Comparison of ENCODE assay signal across 2 cellular contexts in the genomic region with DNA sequence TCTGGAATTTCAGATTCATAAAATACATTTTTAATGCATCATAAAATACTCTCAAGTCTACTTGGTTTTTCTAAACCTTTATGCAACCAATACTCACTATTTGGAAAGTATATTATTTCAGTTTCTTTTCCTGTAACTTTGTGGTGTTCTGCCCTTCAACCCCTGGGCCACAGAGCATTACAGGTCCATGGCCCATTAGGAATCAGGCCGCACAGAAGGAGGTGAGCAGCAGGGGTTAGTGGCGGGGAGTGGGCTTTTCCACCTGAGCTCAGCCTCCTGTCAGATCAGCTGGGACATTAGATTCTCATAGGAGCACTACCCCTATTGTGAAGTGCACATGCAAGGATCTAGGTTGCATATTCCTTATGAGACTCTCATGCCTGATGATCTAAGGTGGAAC.
TF ChIP-seq lines count a peak whose summit lies in the region.

No MANE protein-coding gene starts in this region.

TF ChIP-seq in GM23338, 12 proteins besides CTCF, POLR2A, EP300 and RAD21:
- TF ChIP-seq EZH2phosphoT487 (IDR thresholded peaks at IDR 0.05; ENCODE audit: unreplicated experiment) (no peak), STAT1 (IDR thresholded peaks at IDR 0.05; ENCODE audit: unreplicated experiment) (no peak), ZNF331 (CRISPR knock-in tag; IDR thresholded peaks at IDR 0.05; ENCODE audit: low read depth) (no peak), POLR2AphosphoS5 (IDR thresholded peaks at IDR 0.05; ENCODE audit: low read depth) (no peak), NANOG (IDR thresholded peaks at IDR 0.05; ENCODE audit: borderline replicate concordance) (no peak)
- TF ChIP-seq, protein P1, sequence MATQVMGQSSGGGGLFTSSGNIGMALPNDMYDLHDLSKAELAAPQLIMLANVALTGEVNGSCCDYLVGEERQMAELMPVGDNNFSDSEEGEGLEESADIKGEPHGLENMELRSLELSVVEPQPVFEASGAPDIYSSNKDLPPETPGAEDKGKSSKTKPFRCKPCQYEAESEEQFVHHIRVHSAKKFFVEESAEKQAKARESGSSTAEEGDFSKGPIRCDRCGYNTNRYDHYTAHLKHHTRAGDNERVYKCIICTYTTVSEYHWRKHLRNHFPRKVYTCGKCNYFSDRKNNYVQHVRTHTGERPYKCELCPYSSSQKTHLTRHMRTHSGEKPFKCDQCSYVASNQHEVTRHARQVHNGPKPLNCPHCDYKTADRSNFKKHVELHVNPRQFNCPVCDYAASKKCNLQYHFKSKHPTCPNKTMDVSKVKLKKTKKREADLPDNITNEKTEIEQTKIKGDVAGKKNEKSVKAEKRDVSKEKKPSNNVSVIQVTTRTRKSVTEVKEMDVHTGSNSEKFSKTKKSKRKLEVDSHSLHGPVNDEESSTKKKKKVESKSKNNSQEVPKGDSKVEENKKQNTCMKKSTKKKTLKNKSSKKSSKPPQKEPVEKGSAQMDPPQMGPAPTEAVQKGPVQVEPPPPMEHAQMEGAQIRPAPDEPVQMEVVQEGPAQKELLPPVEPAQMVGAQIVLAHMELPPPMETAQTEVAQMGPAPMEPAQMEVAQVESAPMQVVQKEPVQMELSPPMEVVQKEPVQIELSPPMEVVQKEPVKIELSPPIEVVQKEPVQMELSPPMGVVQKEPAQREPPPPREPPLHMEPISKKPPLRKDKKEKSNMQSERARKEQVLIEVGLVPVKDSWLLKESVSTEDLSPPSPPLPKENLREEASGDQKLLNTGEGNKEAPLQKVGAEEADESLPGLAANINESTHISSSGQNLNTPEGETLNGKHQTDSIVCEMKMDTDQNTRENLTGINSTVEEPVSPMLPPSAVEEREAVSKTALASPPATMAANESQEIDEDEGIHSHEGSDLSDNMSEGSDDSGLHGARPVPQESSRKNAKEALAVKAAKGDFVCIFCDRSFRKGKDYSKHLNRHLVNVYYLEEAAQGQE (IDR thresholded peaks at IDR 0.05; ENCODE audit: unreplicated experiment), result no peak
- TF ChIP-seq, protein P2, sequence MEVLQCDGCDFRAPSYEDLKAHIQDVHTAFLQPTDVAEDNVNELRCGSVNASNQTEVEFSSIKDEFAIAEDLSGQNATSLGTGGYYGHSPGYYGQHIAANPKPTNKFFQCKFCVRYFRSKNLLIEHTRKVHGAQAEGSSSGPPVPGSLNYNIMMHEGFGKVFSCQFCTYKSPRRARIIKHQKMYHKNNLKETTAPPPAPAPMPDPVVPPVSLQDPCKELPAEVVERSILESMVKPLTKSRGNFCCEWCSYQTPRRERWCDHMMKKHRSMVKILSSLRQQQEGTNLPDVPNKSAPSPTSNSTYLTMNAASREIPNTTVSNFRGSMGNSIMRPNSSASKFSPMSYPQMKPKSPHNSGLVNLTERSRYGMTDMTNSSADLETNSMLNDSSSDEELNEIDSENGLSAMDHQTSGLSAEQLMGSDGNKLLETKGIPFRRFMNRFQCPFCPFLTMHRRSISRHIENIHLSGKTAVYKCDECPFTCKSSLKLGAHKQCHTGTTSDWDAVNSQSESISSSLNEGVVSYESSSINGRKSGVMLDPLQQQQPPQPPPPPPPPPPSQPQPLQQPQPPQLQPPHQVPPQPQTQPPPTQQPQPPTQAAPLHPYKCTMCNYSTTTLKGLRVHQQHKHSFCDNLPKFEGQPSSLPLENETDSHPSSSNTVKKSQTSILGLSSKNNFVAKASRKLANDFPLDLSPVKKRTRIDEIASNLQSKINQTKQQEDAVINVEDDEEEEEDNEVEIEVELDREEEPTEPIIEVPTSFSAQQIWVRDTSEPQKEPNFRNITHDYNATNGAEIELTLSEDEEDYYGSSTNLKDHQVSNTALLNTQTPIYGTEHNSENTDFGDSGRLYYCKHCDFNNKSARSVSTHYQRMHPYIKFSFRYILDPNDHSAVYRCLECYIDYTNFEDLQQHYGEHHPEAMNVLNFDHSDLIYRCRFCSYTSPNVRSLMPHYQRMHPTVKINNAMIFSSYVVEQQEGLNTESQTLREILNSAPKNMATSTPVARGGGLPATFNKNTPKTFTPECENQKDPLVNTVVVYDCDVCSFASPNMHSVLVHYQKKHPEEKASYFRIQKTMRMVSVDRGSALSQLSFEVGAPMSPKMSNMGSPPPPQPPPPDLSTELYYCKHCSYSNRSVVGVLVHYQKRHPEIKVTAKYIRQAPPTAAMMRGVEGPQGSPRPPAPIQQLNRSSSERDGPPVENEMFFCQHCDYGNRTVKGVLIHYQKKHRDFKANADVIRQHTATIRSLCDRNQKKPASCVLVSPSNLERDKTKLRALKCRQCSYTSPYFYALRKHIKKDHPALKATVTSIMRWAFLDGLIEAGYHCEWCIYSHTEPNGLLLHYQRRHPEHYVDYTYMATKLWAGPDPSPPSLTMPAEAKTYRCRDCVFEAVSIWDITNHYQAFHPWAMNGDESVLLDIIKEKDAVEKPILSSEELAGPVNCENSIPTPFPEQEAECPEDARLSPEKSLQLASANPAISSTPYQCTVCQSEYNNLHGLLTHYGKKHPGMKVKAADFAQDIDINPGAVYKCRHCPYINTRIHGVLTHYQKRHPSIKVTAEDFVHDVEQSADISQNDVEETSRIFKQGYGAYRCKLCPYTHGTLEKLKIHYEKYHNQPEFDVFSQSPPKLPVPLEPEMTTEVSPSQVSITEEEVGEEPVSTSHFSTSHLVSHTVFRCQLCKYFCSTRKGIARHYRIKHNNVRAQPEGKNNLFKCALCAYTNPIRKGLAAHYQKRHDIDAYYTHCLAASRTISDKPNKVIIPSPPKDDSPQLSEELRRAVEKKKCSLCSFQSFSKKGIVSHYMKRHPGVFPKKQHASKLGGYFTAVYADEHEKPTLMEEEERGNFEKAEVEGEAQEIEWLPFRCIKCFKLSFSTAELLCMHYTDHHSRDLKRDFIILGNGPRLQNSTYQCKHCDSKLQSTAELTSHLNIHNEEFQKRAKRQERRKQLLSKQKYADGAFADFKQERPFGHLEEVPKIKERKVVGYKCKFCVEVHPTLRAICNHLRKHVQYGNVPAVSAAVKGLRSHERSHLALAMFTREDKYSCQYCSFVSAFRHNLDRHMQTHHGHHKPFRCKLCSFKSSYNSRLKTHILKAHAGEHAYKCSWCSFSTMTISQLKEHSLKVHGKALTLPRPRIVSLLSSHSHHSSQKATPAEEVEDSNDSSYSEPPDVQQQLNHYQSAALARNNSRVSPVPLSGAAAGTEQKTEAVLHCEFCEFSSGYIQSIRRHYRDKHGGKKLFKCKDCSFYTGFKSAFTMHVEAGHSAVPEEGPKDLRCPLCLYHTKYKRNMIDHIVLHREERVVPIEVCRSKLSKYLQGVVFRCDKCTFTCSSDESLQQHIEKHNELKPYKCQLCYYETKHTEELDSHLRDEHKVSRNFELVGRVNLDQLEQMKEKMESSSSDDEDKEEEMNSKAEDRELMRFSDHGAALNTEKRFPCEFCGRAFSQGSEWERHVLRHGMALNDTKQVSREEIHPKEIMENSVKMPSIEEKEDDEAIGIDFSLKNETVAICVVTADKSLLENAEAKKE (CRISPR knock-in tag; IDR thresholded peaks at IDR 0.05), result no peak

TF ChIP-seq in GM12878, 131 proteins besides CTCF, POLR2A, EP300 and RAD21:
- TF ChIP-seq ZNF217 (IDR thresholded peaks at IDR 0.05) (no peak), SPI1 (IDR thresholded peaks at IDR 0.05; ENCODE audit: borderline replicate concordance, insufficient read depth, low read depth, low read length) (no peak), MYC (IDR thresholded peaks at IDR 0.05; ENCODE audit: insufficient read depth, insufficient read length, insufficient replicate concordance, low read length, severe bottlenecking) (no peak), RB1 (IDR thresholded peaks at IDR 0.05; ENCODE audit: borderline replicate concordance) (no peak), JUNB (IDR thresholded peaks at IDR 0.05) (no peak), SUZ12 (IDR thresholded peaks at IDR 0.05; ENCODE audit: unreplicated experiment) (no peak), HDGF (IDR thresholded peaks at IDR 0.05) (no peak), IKZF2 (IDR thresholded peaks at IDR 0.05) (no peak), FOXM1 (IDR thresholded peaks at IDR 0.05; ENCODE audit: low read depth, low read length) (no peak), TCF7 (IDR thresholded peaks at IDR 0.05; ENCODE audit: borderline replicate concordance) (no peak), PAX8 (IDR thresholded peaks at IDR 0.05) (no peak), EGR1 (IDR thresholded peaks at IDR 0.05; ENCODE audit: borderline replicate concordance in 1 of 2, low read depth in 2 of 2, low read length in 2 of 2) (no peak), SMARCA5 (IDR thresholded peaks at IDR 0.05) (no peak), SREBF2 (IDR thresholded peaks at IDR 0.05; ENCODE audit: low read length) (no peak), PML (IDR thresholded peaks at IDR 0.05; ENCODE audit: low read length) (no peak), BCL11A (IDR thresholded peaks at IDR 0.05; ENCODE audit: low read depth, low read length) (no peak), CEBPB (IDR thresholded peaks at IDR 0.05; ENCODE audit: borderline replicate concordance in 1 of 2, low read depth in 2 of 2, low read length in 2 of 2) (no peak)
- TF ChIP-seq, protein P3, sequence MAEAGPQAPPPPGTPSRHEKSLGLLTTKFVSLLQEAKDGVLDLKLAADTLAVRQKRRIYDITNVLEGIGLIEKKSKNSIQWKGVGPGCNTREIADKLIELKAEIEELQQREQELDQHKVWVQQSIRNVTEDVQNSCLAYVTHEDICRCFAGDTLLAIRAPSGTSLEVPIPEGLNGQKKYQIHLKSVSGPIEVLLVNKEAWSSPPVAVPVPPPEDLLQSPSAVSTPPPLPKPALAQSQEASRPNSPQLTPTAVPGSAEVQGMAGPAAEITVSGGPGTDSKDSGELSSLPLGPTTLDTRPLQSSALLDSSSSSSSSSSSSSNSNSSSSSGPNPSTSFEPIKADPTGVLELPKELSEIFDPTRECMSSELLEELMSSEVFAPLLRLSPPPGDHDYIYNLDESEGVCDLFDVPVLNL (IDR thresholded peaks at IDR 0.05; ENCODE audit: low read depth, low read length), result no peak
- TF ChIP-seq, protein P4, sequence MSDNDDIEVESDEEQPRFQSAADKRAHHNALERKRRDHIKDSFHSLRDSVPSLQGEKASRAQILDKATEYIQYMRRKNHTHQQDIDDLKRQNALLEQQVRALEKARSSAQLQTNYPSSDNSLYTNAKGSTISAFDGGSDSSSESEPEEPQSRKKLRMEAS (IDR thresholded peaks at IDR 0.05; ENCODE audit: low read depth, low read length), result no peak
- TF ChIP-seq, protein P5, sequence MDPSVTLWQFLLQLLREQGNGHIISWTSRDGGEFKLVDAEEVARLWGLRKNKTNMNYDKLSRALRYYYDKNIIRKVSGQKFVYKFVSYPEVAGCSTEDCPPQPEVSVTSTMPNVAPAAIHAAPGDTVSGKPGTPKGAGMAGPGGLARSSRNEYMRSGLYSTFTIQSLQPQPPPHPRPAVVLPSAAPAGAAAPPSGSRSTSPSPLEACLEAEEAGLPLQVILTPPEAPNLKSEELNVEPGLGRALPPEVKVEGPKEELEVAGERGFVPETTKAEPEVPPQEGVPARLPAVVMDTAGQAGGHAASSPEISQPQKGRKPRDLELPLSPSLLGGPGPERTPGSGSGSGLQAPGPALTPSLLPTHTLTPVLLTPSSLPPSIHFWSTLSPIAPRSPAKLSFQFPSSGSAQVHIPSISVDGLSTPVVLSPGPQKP (IDR thresholded peaks at IDR 0.05; ENCODE audit: low read depth, low read length), result no peak
